Comparison of ENCODE assay signal across 13 cellular contexts in the genomic region with DNA sequence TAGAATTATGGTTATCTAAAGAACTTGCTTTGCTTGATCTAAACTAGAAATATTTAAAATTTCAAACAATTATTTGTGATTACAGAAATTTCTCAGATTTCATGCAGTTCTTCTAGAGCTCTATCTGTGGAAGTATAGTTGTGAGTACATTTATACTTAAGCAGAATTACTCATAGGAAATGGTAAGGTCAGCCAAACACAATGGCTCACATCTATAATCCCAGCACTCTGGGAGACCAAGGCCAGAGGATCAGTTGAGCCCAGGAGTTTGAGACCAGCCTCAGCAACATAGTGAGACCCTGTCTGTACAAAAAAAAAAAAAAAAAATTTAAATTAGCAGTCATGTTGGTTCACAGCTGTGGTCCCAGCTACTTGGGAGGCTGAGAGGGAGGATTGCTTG.
DNase-seq lines count a peak whose midpoint lies in the region; ATAC-seq lines count a peak whose summit lies in the region.
"Had no signal": no experiment of that assay in that cellular context is flagged by ENCODE, and none has a peak within 500 bp of the region (broad histone marks: within the 10 kb centered on the region; RNA-seq: fewer than 3 reads in every experiment).

No MANE protein-coding gene starts in this region.

- peaks cover 25 to 83% (median 40%) of the 10 kb centered on the region in 3 donors for H3K36me3 Mint-ChIP-seq in CD8-positive, alpha-beta memory T cell

- no peaks in the 10 kb centered on the region for H4K20me1 ChIP-seq in GM23248 (ENCODE audit: insufficient read depth)

- POLR2A ChIA-PET in CD8-positive, alpha-beta memory T cell (lab: Charles Lee): no interaction called here

- H3K79me1 ChIP-seq in mesenchymal stem cell (replicated peaks; ENCODE audit: low read length, poor library complexity, severe bottlenecking): peaks cover 6% of the 10 kb centered on the region

- no peak for ATAC-seq in HG03135 (IDR thresholded peaks at IDR 0.05; ENCODE audit: unreplicated experiment)

- no peak overlapping the region for H3K23ac ChIP-seq in mesenchymal stem cell (ENCODE audit: low read length in 2 of 2)

- no peaks in the 10 kb centered on the region for H3K79me2 ChIP-seq in GM23248 (ENCODE audit: insufficient read depth)

- H3F3A ChIP-seq in GM23248 (ENCODE audit: insufficient read depth): no peaks in the 10 kb centered on the region

- no peaks in the 10 kb centered on the region for H3K27me3 ChIP-seq in GM23248 (replicated peaks; ENCODE audit: insufficient read depth)
- no peaks in the 10 kb centered on the region for H3K27me3 ChIP-seq in mesenchymal stem cell (ENCODE audit: control insufficient read depth in 1 of 2, insufficient read depth in 1 of 2, low read length in 2 of 2)
- no peaks in the 10 kb centered on the region for H3K27me3 ChIP-seq in CD8-positive, alpha-beta memory T cell (ENCODE audit: insufficient read depth, low read length, poor library complexity, severe bottlenecking)

- H3K4ac ChIP-seq in mesenchymal stem cell (ENCODE audit: low read depth in 1 of 2, low read length in 2 of 2): no peak overlapping the region

- H3K4me1 ChIP-seq in GM23248 (ENCODE audit: insufficient read depth) (peaks cover 20% of the 10 kb centered on the region), mesenchymal stem cell (ENCODE audit: control insufficient read depth, insufficient read depth, low read depth, low read length) (peaks cover 1% of the 10 kb centered on the region)
- H3K4me1 ChIP-seq in CD8-positive, alpha-beta memory T cell (ENCODE audit: insufficient read depth, low read length): no peaks in the 10 kb centered on the region

- in situ Hi-C loops in GM23248 (cut with MboI): no loop called here

- no peaks in the 10 kb centered on the region for H3K27me3 Mint-ChIP-seq in CD8-positive, alpha-beta memory T cell
- H3K27me3 Mint-ChIP-seq: CD4-positive, CD25-positive, alpha-beta regulatory T cell had no signal

- CTCF ChIA-PET in CD8-positive, alpha-beta memory T cell (lab: Charles Lee): no interaction called here

- H3K4me2 ChIP-seq in GM23248 (ENCODE audit: unreplicated experiment): no peak overlapping the region
- H3K4me2 ChIP-seq in mesenchymal stem cell (ENCODE audit: low read length, poor library complexity, severe bottlenecking): no peak overlapping the region
- H3K4me2 ChIP-seq: KMS-11 had no signal

- H3K4me3 ChIP-seq in GM23248 (no peak overlapping the region), mesenchymal stem cell (ENCODE audit: insufficient read depth in 1 of 2, low read depth in 1 of 2, low read length in 2 of 2) (no peak overlapping the region)
- no peak overlapping the region for H3K4me3 ChIP-seq in CD8-positive, alpha-beta memory T cell (ENCODE audit: low read length)

- no peak overlapping the region for H2BK12ac ChIP-seq in mesenchymal stem cell (ENCODE audit: low read length in 2 of 2)

- H3K9me3 ChIP-seq in GM23248 (ENCODE audit: low read depth) (no peaks in the 10 kb centered on the region), mesenchymal stem cell (ENCODE audit: control insufficient read depth, low read length) (peaks cover 7% of the 10 kb centered on the region)
- H3K9me3 ChIP-seq in CD8-positive, alpha-beta memory T cell (ENCODE audit: low read length): no peaks in the 10 kb centered on the region

- H3K36me3 ChIP-seq in GM23248 (ENCODE audit: low read depth): no peaks in the 10 kb centered on the region; the same call in 1 of the 2 replicates
- H3K36me3 ChIP-seq in mesenchymal stem cell (ENCODE audit: control insufficient read depth in 1 of 2, insufficient read depth in 2 of 2, low read depth in 1 of 2, low read length in 2 of 2): peaks cover 0 to 10% of the 10 kb centered on the region in 2 experiments
- no peaks in the 10 kb centered on the region for H3K36me3 ChIP-seq in CD8-positive, alpha-beta memory T cell (ENCODE audit: insufficient read depth, low read length)

- no peak overlapping the region for H3K14ac ChIP-seq in mesenchymal stem cell (ENCODE audit: low read length in 2 of 2)

- no peak overlapping the region for H3K18ac ChIP-seq in mesenchymal stem cell (ENCODE audit: low read depth in 1 of 2, low read length in 2 of 2)

- no peak overlapping the region for H2BK15ac ChIP-seq in mesenchymal stem cell (ENCODE audit: low read depth, poor library complexity, severe bottlenecking)

- no peaks in the 10 kb centered on the region for H3K9me2 ChIP-seq in GM23248 (ENCODE audit: insufficient read depth)

- H4K91ac ChIP-seq in mesenchymal stem cell (ENCODE audit: low read length): no peak overlapping the region

- H2BK5ac ChIP-seq in mesenchymal stem cell (ENCODE audit: low read depth, low read length, poor library complexity, severe bottlenecking): no peak overlapping the region

- H3K9ac ChIP-seq in GM23248 (no peak overlapping the region), mesenchymal stem cell (ENCODE audit: low read length) (no peak overlapping the region)
- H3K9ac ChIP-seq: KMS-11 had no signal

- H3K9me3 Mint-ChIP-seq in CD8-positive, alpha-beta memory T cell: peaks cover 0 to 27% (median 15%) of the 10 kb centered on the region in 5 donors

- no peak overlapping the region for H2AFZ ChIP-seq in GM23248
- H2AFZ ChIP-seq in mesenchymal stem cell (ENCODE audit: low read depth, low read length): no peak overlapping the region

- no peak overlapping the region for H2BK120ac ChIP-seq in mesenchymal stem cell (ENCODE audit: low read depth, low read length)

- peaks cover 0 to 2% (median 1%) of the 10 kb centered on the region in 3 donors for H3K4me1 Mint-ChIP-seq in CD8-positive, alpha-beta memory T cell

- H4K8ac ChIP-seq in mesenchymal stem cell (ENCODE audit: low read length): no peak overlapping the region

- H3K27ac ChIP-seq in GM23248: no peak overlapping the region
- no peak overlapping the region for H3K27ac ChIP-seq in mesenchymal stem cell (ENCODE audit: low read length, poor library complexity, severe bottlenecking)
- no peak overlapping the region for H3K27ac ChIP-seq in CD8-positive, alpha-beta memory T cell (ENCODE audit: low read depth, low read length)
- H3K27ac ChIP-seq: KMS-11, RWPE1 had no signal

- H3K4me3 Mint-ChIP-seq in CD8-positive, alpha-beta memory T cell: no peak overlapping the region
- H3K4me3 Mint-ChIP-seq: CD4-positive, CD25-positive, alpha-beta regulatory T cell had no signal

- no peak overlapping the region for H3K27ac Mint-ChIP-seq in CD8-positive, alpha-beta memory T cell
- H3K27ac Mint-ChIP-seq: CD4-positive, CD25-positive, alpha-beta regulatory T cell had no signal

- peak; percentile 24 for DNase-seq in GM23248
- DNase-seq in RPMI7951 (ENCODE audit: low read depth): peak; percentile 12
- DNase-seq in dermis blood vessel endothelial cell: peak; percentile 46
- peak; percentile 11 for DNase-seq in mesenchymal stem cell
- DNase-seq in AG08395 (ENCODE audit: low spot score): no peak
- DNase-seq in CD8-positive, alpha-beta memory T cell: no peak
- DNase-seq: CD4-positive, CD25-positive, alpha-beta regulatory T cell; NCI-H1417 treated with DMSO at 0.1 percent for 48 hours; NCI-H2029; NCI-H510A treated with DMSO at 0.1 percent for 48 hours had no signal

- no peak overlapping the region for H2AK5ac ChIP-seq in mesenchymal stem cell (ENCODE audit: low read length, severe bottlenecking)

Comparison
In these comparisons a context has a peak if more than half of its experiments do, and no peak if none do; other contexts are left out.
1. DNase-seq: peak in GM23248 (single experiment), RPMI7951 (single experiment), dermis blood vessel endothelial cell (single experiment) and mesenchymal stem cell (single experiment); none in AG08395 (single experiment) and CD8-positive, alpha-beta memory T cell (0 of 5).